8 cellular contexts compared by ENCODE assay signal in the genomic region with DNA sequence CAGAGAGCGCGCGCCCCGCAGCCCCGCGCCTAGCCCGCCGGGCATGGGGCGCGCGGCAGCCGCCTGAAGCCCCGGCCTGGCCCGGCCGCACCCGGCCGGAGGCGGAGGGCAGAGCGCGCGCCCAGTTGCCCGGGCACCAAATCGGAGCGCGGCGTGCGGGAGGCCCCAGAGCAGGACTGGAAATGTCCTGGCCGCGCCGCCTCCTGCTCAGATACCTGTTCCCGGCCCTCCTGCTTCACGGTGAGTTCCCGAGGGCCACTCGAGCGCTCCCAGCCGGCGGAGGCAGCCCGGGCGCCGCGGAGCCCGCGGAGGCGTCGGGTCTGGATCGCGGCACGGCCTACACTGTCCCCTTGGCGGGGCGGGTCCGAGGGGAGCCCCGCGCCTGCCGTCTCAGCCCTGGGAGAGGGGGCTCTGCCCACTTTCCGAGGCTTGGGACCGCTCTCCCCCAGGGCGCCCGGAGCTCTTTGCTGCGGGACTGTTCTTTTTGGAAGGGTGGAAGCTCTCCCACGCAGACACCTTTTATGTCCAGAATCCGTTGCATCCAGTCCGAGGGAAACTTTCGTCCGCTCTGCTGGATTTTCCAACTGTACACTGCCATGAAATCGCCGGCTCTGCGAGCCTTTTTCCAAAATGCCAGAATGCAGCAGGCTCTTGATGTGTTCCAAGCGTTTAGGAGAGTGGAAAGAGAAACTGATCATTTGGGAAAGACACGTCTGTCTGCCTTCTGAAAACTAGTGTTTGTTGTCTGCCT. TPM values are rescaled to one million over a fixed set of nuclear protein-coding genes. Genes with fewer than 3 reads are reported as not detected.
DNase-seq lines count a peak whose midpoint lies in the region; ATAC-seq and TF ChIP-seq lines count a peak whose summit lies in the region.

No MANE protein-coding gene starts in this region.

- DNase-seq in CD14-positive monocyte (ENCODE audit: low spot score), result no peak
- peak; percentile 45 for DNase-seq in NCI-H345 (lab: John Stamatoyannopoulos, UW)
- peak; percentile 91 for DNase-seq in esophagus muscularis mucosa (ENCODE audit: extremely low spot score)
- DNase-seq in glomerular visceral epithelial cell (ENCODE audit: extremely low spot score), result no peak
- no peak for DNase-seq in activated gamma-delta T cell treated with Interleukin-2 at 50 U/mL for 16 hours

- no peak for TF ChIP-seq CTCF in CD14-positive monocyte (IDR thresholded peaks at IDR 0.05)
- no peak for TF ChIP-seq CTCF in esophagus muscularis mucosa (IDR thresholded peaks at IDR 0.05)

- intact Hi-C loops in CD14-positive monocyte (cut with micrococcal nuclease), result no loop called here
- intact Hi-C loops in esophagus muscularis mucosa (cut with DNase I), result no loop called here

- H3K36me3 Mint-ChIP-seq in CD14-positive monocyte, result peaks cover 3 to 13% of the 10 kb centered on the region in 2 donors

- H3K4me1 ChIP-seq in esophagus muscularis mucosa, result peaks cover 0 to 44% (median 30%) of the 10 kb centered on the region in 4 donors
- H3K4me1 ChIP-seq in neuron (ENCODE audit: insufficient read depth, low read length), result peaks cover 3% of the 10 kb centered on the region

- WGBS in esophagus muscularis mucosa, result 1% methylated on average over 28 of the region's 69 CpGs

- H3K27me3 Mint-ChIP-seq in CD14-positive monocyte (ENCODE audit: low read depth in 3 of 3), result peaks cover 57 to 76% (median 68%) of the 10 kb centered on the region in 3 donors

- H2AFZ ChIP-seq in neuron (ENCODE audit: low read depth, low read length), result peak overlapping the region; percentile 88

- ATAC-seq in HG02970 (IDR thresholded peaks at IDR 0.05; ENCODE audit: low FRiP score, unreplicated experiment), result no peak
- ATAC-seq in activated CD4-positive, CD25-positive, alpha-beta regulatory T cell treated with anti-CD3 and anti-CD28 coated beads, Interleukin-2, amount 50 U/mL, for 24 hours, result no peak

- H3K9me3 Mint-ChIP-seq in CD14-positive monocyte, result peaks cover 0 to 14% (median 3%) of the 10 kb centered on the region in 7 donors

- H3K27me3 ChIP-seq in esophagus muscularis mucosa (peaks cover 0 to 53% (median 7%) of the 10 kb centered on the region in 4 donors), neuron (ENCODE audit: insufficient read depth, low read length) (no peaks in the 10 kb centered on the region)

- peak overlapping the region in 4 of 7 donors; percentile 3 to 75 (median 48) for H3K27ac Mint-ChIP-seq in CD14-positive monocyte

- no peaks in the 10 kb centered on the region for H3K36me3 ChIP-seq in esophagus muscularis mucosa
- no peaks in the 10 kb centered on the region for H3K36me3 ChIP-seq in neuron (ENCODE audit: insufficient read depth, low read length)

- H3K9me3 ChIP-seq in esophagus muscularis mucosa (no peaks in the 10 kb centered on the region), neuron (ENCODE audit: low read length) (no peaks in the 10 kb centered on the region)

- peak overlapping the region; percentile 89 to 94 for H3K4me3 Mint-ChIP-seq in CD14-positive monocyte

- H3K27ac ChIP-seq in esophagus muscularis mucosa (replicated peaks in 1 of 4), result peak overlapping the region; percentile 77 to 84 (median 81)

- TF ChIP-seq POLR2A in esophagus muscularis mucosa (IDR thresholded peaks at IDR 0.05; ENCODE audit: low read depth), result no peak

- H3K4me1 Mint-ChIP-seq in CD14-positive monocyte, result peaks cover 16% of the 10 kb centered on the region

- H3K4me3 ChIP-seq in esophagus muscularis mucosa, result peak overlapping the region; percentile 64 to 78 (median 69)
- H3K4me3 ChIP-seq in neuron (ENCODE audit: low read length), result peak overlapping the region; percentile 52

- no peak for TF ChIP-seq EP300 in esophagus muscularis mucosa (IDR thresholded peaks at IDR 0.05)

RNA-seq across cellular contexts. Expression of a gene that starts 0.5 kb away (rescaled TPM):
- polyA plus RNA-seq in CD14-positive monocyte, result 1 to 10 TPM; 1.2 to 4.8 TPM
- total RNA-seq in esophagus muscularis mucosa, result 10 to 100 TPM; 30.7 to 51.8 (median 43.4) TPM

Comparison
In these comparisons a context has a peak if more than half of its experiments do, and no peak if none do; other contexts are left out.
1. DNase-seq: peak in NCI-H345 (single experiment) and esophagus muscularis mucosa (single experiment); none in CD14-positive monocyte (single experiment), glomerular visceral epithelial cell (single experiment) and activated gamma-delta T cell treated with Interleukin-2 at 50 U/mL for 16 hours (single experiment).